ENCODE assay signal across 20 cellular contexts in genomic region chr7:101989101-101989500, GRCh38.
DNase-seq lines count a peak whose midpoint lies in the region; ATAC-seq, FAIRE-seq and TF ChIP-seq lines count a peak whose summit lies in the region.
"Had no signal": no experiment of that assay in that cellular context is flagged by ENCODE, and none has a peak within 500 bp of the region (broad histone marks: within the 10 kb centered on the region; RNA-seq: fewer than 3 reads in every experiment).

No MANE protein-coding gene starts in this region.

- TF ChIP-seq CTCF in DND-41 (IDR thresholded peaks at IDR 0.05; ENCODE audit: borderline replicate concordance, extremely low read depth, low read length, poor library complexity, severe bottlenecking): no peak
- TF ChIP-seq CTCF in GM12878 (IDR thresholded peaks at IDR 0.05 in 2 of 3, conservative IDR thresholded peaks at IDR 0.05 in 1 of 3; ENCODE audit: control insufficient read depth in 2 of 3, extremely low read depth in 1 of 3, insufficient read depth in 1 of 3, low read depth in 3 of 3, low read length in 3 of 3): no peak
- TF ChIP-seq CTCF in CD4-positive, alpha-beta T cell (IDR thresholded peaks at IDR 0.05): no peak

- H3K4me3 Mint-ChIP-seq in stimulated activated memory B cell treated with anti-CD40 and anti-IgM and Interleukin-4, amounts not matched to agents 10 μg/mL and 1 μg/mL and 100 μg/mL, for 72 hours: no peak overlapping the region
- no peak overlapping the region for H3K4me3 Mint-ChIP-seq in CD4-positive, alpha-beta T cell
- H3K4me3 Mint-ChIP-seq: CD8-positive, alpha-beta memory T cell; GM23338 had no signal

- H3K36me3 Mint-ChIP-seq in stimulated activated memory B cell treated with anti-CD40 and anti-IgM and Interleukin-4, amounts not matched to agents 10 μg/mL and 1 μg/mL and 100 μg/mL, for 72 hours: peaks cover 5% of the 10 kb centered on the region
- H3K36me3 Mint-ChIP-seq in CD4-positive, alpha-beta T cell (ENCODE audit: low read depth): no peaks in the 10 kb centered on the region
- H3K36me3 Mint-ChIP-seq: IgD-negative memory B cell had no signal

- H4K20me1 ChIP-seq in DND-41 (ENCODE audit: insufficient read depth, low read length): no peaks in the 10 kb centered on the region
- H4K20me1 ChIP-seq in GM12878 (ENCODE audit: control insufficient read depth, insufficient read depth): no peaks in the 10 kb centered on the region

- H2AFZ ChIP-seq in DND-41 (ENCODE audit: low read depth, low read length) (no peak overlapping the region), GM12878 (ENCODE audit: control insufficient read depth, low read depth, low read length) (no peak overlapping the region)
- H2AFZ ChIP-seq: GM23338 had no signal

- no peak for TF ChIP-seq POLR2A in GM12878 (IDR thresholded peaks at IDR 0.05; ENCODE audit: low read depth, low read length)

- no peaks in the 10 kb centered on the region for H3K9me3 Mint-ChIP-seq in stimulated activated memory B cell treated with anti-CD40 and anti-IgM and Interleukin-4, amounts not matched to agents 10 μg/mL and 1 μg/mL and 100 μg/mL, for 72 hours
- H3K9me3 Mint-ChIP-seq in CD4-positive, alpha-beta T cell: no peaks in the 10 kb centered on the region
- H3K9me3 Mint-ChIP-seq: CD8-positive, alpha-beta memory T cell; GM23338; IgD-negative memory B cell had no signal

- FAIRE-seq in GM12878 (lab: Jason Lieb, UNC): no peak

- H3K4me2 ChIP-seq in DND-41 (ENCODE audit: insufficient read depth, low read length): no peak overlapping the region
- peak overlapping the region; percentile 77; the same call in 1 of the 2 replicates for H3K4me2 ChIP-seq in GM12878 (ENCODE audit: control insufficient read depth, insufficient read depth)
- H3K4me2 ChIP-seq: GM23338 had no signal

- intact Hi-C loops in GM12878 (cut with micrococcal nuclease; ENCODE audit: unreplicated experiment): no loop called here
- intact Hi-C loops in CD4-positive, alpha-beta T cell (cut with DNase I, micrococcal nuclease): no loop called here

- in situ Hi-C loops in GM12878 (cut with MboI): no loop called here

- no TSS peak for BruUV-seq in GM12878 (replicated peaks; lab: Mats Ljungman, UMichigan)

- CTCF ChIA-PET in GM12878 (lab: Yijun Ruan, JAX): interaction anchor here (0.9 to 3.5 kb wide), 6 partner anchors 33 to 248 kb away, joined by 3 to 11 read pairs (median 4); partner anchors contain the start of gene CUX1
- CTCF ChIA-PET in CD4-positive, alpha-beta T cell (lab: Charles Lee): no interaction called here

- peaks cover 77% of the 10 kb centered on the region for H3K4me1 Mint-ChIP-seq in stimulated activated memory B cell treated with anti-CD40 and anti-IgM and Interleukin-4, amounts not matched to agents 10 μg/mL and 1 μg/mL and 100 μg/mL, for 72 hours
- peaks cover 8% of the 10 kb centered on the region for H3K4me1 Mint-ChIP-seq in CD4-positive, alpha-beta T cell (ENCODE audit: low read depth)

- H3K27ac ChIP-seq in DND-41 (ENCODE audit: low read length) (peak overlapping the region; percentile 96), KOPT-K1 (ENCODE audit: low read depth, low read length, poor library complexity, severe bottlenecking) (peak overlapping the region; percentile 88), GM12878 (ENCODE audit: control insufficient read depth, insufficient read depth) (peak overlapping the region; percentile 93)
- no peak overlapping the region for H3K27ac ChIP-seq in CD4-positive, alpha-beta T cell (ENCODE audit: low read depth, low read length)

- DNase-seq in DND-41 (no peak), GM12878 (ENCODE audit: low read depth, low spot score) (no peak), NCI-H187 treated with DMSO at 0.1 percent for 48 hours (lab: John Stamatoyannopoulos, UW) (no peak)
- DNase-seq in CD4-positive, alpha-beta T cell: no peak
- DNase-seq: CD8-positive, alpha-beta memory T cell; NCI-H1092; NCI-H1436 treated with DMSO at 0.1 percent for 48 hours; NCI-H2029 treated with DMSO at 0.1 percent for 48 hours; NCI-H345; NCI-H524; NCI-H774; Right ventricle myocardium superior; SW 1271; T-helper 17 cell had no signal

- TF ChIP-seq EP300 in GM12878 (IDR thresholded peaks at IDR 0.05; ENCODE audit: borderline replicate concordance in 1 of 2, control insufficient read depth in 1 of 2, low read depth in 2 of 2, low read length in 2 of 2): no peak

- H3K9me3 ChIP-seq in DND-41 (ENCODE audit: insufficient read depth, low read length, severe bottlenecking) (no peaks in the 10 kb centered on the region), KOPT-K1 (ENCODE audit: insufficient read depth, low read length, poor library complexity, severe bottlenecking) (no peaks in the 10 kb centered on the region), GM12878 (replicated peaks; ENCODE audit: control insufficient read depth, insufficient read depth, low read length) (peaks cover 2% of the 10 kb centered on the region; the same call in 2 of the 3 replicates)
- H3K9me3 ChIP-seq in CD4-positive, alpha-beta T cell (ENCODE audit: control insufficient read depth, low read length): no peaks in the 10 kb centered on the region

- 0 out of 2 replicates have a peak, but pooled peaks cover 6% of the 10 kb centered on the region for H3K36me3 ChIP-seq in DND-41 (ENCODE audit: insufficient read depth, low read length)
- H3K36me3 ChIP-seq in KOPT-K1 (ENCODE audit: insufficient read depth, low read length): no peaks in the 10 kb centered on the region
- H3K36me3 ChIP-seq in GM12878 (ENCODE audit: control insufficient read depth in 2 of 2, insufficient read depth in 2 of 2, low read length in 1 of 2): peaks cover 0 to 4% of the 10 kb centered on the region in 2 experiments; a peak in 3 of 4 replicates

- no peak for ATAC-seq in DND-41 (ENCODE audit: insufficient read depth, low read depth)
- no peak for ATAC-seq in GM12878
- ATAC-seq in stimulated activated memory B cell treated with anti-CD40 and anti-IgM and Interleukin-4, amounts not matched to agents 10 μg/mL and 1 μg/mL and 100 μg/mL, for 72 hours: no peak
- no peak for ATAC-seq in CD4-positive, alpha-beta T cell (ENCODE audit: poor library complexity)
- ATAC-seq in HG03442 (IDR thresholded peaks at IDR 0.05; ENCODE audit: unreplicated experiment): no peak
- ATAC-seq: GM23338, HCT116, T-helper 17 cell had no signal

- no peaks in the 10 kb centered on the region for H3K27me3 Mint-ChIP-seq in stimulated activated memory B cell treated with anti-CD40 and anti-IgM and Interleukin-4, amounts not matched to agents 10 μg/mL and 1 μg/mL and 100 μg/mL, for 72 hours
- H3K27me3 Mint-ChIP-seq in CD4-positive, alpha-beta T cell: no peaks in the 10 kb centered on the region
- H3K27me3 Mint-ChIP-seq: CD8-positive, alpha-beta memory T cell; T-helper 17 cell had no signal

- peak overlapping the region; percentile 62 for H3K27ac Mint-ChIP-seq in stimulated activated memory B cell treated with anti-CD40 and anti-IgM and Interleukin-4, amounts not matched to agents 10 μg/mL and 1 μg/mL and 100 μg/mL, for 72 hours
- H3K27ac Mint-ChIP-seq in CD4-positive, alpha-beta T cell: no peak overlapping the region
- H3K27ac Mint-ChIP-seq: T-helper 17 cell had no signal

- TF ChIP-seq RAD21 in GM12878 (IDR thresholded peaks at IDR 0.05; ENCODE audit: insufficient read depth, low read depth, low read length): no peak

- SMC1A ChIA-PET in GM12878 (lab: Charles Lee; ENCODE audit: uncharacterized antibody, unreplicated experiment): interaction anchor here (0.6 to 4.8 kb wide), 10 partner anchors 14 to 171 kb away, joined by 3 to 37 read pairs (median 6); no protein-coding TSS in a partner anchor

- H3K9ac ChIP-seq in DND-41 (ENCODE audit: low read depth, low read length): no peak overlapping the region
- peak overlapping the region; percentile 28; the same call in 1 of the 2 replicates for H3K9ac ChIP-seq in GM12878 (ENCODE audit: control insufficient read depth, insufficient read depth, low read length)

- no peaks in the 10 kb centered on the region for H3K27me3 ChIP-seq in DND-41 (ENCODE audit: insufficient read depth, low read length, poor library complexity)
- H3K27me3 ChIP-seq in GM12878 (replicated peaks in 1 of 2; ENCODE audit: control insufficient read depth in 2 of 2, insufficient read depth in 2 of 2, low read length in 1 of 2): no peaks in the 10 kb centered on the region
- no peaks in the 10 kb centered on the region for H3K27me3 ChIP-seq in CD4-positive, alpha-beta T cell (ENCODE audit: control insufficient read depth, insufficient read depth, low read length)

- POLR2A ChIA-PET in GM12878 (lab: Charles Lee): interaction anchor here (0.6 to 1.1 kb wide), 2 partner anchors 10 to 274 kb away, joined by 3 read pairs; no protein-coding TSS in a partner anchor
- POLR2A ChIA-PET in CD4-positive, alpha-beta T cell (lab: Charles Lee): no interaction called here

- WGBS in GM12878 (ENCODE audit: insufficient coverage, insufficient replicate concordance, low lambda C conversion rate, missing lambda C conversion rate): 98% methylated on average over 17 of the region's 20 CpGs

- H3K79me2 ChIP-seq in DND-41 (ENCODE audit: insufficient read depth, low read length) (peaks cover 82% of the 10 kb centered on the region), GM12878 (ENCODE audit: control insufficient read depth, insufficient read depth, low read length) (peaks cover 21% of the 10 kb centered on the region)

- RAD21 ChIA-PET in GM12878 (lab: Charles Lee; ENCODE audit: unreplicated experiment): interaction anchor here (0.6 to 5.8 kb wide), 12 partner anchors 8 to 245 kb away, joined by 3 to 46 read pairs (median 6); no protein-coding TSS in a partner anchor

- peaks cover 99% of the 10 kb centered on the region for H3K4me1 ChIP-seq in DND-41 (ENCODE audit: insufficient read depth, low read length)
- peaks cover 76% of the 10 kb centered on the region for H3K4me1 ChIP-seq in GM12878 (ENCODE audit: control insufficient read depth, insufficient read depth, low read length)

- H3K4me3 ChIP-seq in DND-41 (ENCODE audit: low read depth in 1 of 2, low read length in 2 of 2) (no peak overlapping the region), GM12878 (no peak overlapping the region)
- H3K4me3 ChIP-seq: GM23338 had no signal

TF ChIP-seq in GM12878, 131 proteins besides CTCF, POLR2A, EP300 and RAD21:
- TF ChIP-seq MLLT1 (IDR thresholded peaks at IDR 0.05) (peak; percentile 70; the same call in 1 of the 2 replicates), ZNF622 (IDR thresholded peaks at IDR 0.05) (no peak)
